2 cellular contexts compared by ENCODE assay signal in the genomic region with DNA sequence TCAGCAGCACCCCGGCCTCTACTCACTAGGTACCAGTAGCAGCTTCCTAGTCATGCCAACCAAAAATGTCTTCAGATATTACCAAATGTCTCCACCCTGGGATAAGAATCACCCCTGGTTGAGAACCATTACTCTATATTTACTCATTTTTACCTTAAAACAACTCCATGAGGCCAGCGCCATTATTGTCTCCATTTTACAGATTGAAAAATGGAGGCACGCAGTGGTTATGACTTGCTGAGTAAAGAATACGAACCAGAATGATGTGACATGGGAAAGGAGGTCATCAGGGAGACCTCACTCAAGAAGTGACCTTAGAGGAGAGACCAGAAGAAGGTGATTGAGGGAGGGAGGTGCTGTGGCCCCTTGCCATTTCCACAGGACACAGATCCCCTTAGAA.
A peak's percentile ranks its signal among the peaks of the same experiment; 100 is the strongest.
TF ChIP-seq lines count a peak whose summit lies in the region.

No MANE protein-coding gene starts in this region.

TF ChIP-seq in A549, 52 proteins besides CTCF, POLR2A, EP300 and RAD21:
- TF ChIP-seq POLR2AphosphoS2 (conservative IDR thresholded peaks at IDR 0.05; ENCODE audit: low read length) (no peak), KDM1A (IDR thresholded peaks at IDR 0.05; ENCODE audit: low read depth) (0 out of 2 replicates have a peak, but pooled peaks have one; percentile 14)

TF ChIP-seq in K562, 482 proteins besides CTCF, POLR2A, EP300 and RAD21:
- TF ChIP-seq GATAD2B (IDR thresholded peaks at IDR 0.05; ENCODE audit: borderline replicate concordance) (no peak), BCOR (IDR thresholded peaks at IDR 0.05) (peak; percentile 46; the same call in 1 of the 2 replicates), RBM25 (IDR thresholded peaks at IDR 0.05; ENCODE audit: low read depth, low read length, severe bottlenecking) (peak; percentile 66), ADNP (tag; IDR thresholded peaks at IDR 0.05) (0 out of 2 replicates have a peak, but pooled peaks have one; percentile 22), SRSF3 (IDR thresholded peaks at IDR 0.05; ENCODE audit: insufficient read depth, low read length) (no peak), CBX8 (IDR thresholded peaks at IDR 0.05; ENCODE audit: borderline replicate concordance, extremely low read depth, low read depth, low read length, poor library complexity, severe bottlenecking) (no peak), OTX1 (CRISPR knock-in tag; IDR thresholded peaks at IDR 0.05) (no peak), CHD4 (IDR thresholded peaks at IDR 0.05; ENCODE audit: insufficient read depth, insufficient replicate concordance, low read depth, low read length, poor library complexity, severe bottlenecking) (peak; percentile 73)
- TF ChIP-seq, protein P1, sequence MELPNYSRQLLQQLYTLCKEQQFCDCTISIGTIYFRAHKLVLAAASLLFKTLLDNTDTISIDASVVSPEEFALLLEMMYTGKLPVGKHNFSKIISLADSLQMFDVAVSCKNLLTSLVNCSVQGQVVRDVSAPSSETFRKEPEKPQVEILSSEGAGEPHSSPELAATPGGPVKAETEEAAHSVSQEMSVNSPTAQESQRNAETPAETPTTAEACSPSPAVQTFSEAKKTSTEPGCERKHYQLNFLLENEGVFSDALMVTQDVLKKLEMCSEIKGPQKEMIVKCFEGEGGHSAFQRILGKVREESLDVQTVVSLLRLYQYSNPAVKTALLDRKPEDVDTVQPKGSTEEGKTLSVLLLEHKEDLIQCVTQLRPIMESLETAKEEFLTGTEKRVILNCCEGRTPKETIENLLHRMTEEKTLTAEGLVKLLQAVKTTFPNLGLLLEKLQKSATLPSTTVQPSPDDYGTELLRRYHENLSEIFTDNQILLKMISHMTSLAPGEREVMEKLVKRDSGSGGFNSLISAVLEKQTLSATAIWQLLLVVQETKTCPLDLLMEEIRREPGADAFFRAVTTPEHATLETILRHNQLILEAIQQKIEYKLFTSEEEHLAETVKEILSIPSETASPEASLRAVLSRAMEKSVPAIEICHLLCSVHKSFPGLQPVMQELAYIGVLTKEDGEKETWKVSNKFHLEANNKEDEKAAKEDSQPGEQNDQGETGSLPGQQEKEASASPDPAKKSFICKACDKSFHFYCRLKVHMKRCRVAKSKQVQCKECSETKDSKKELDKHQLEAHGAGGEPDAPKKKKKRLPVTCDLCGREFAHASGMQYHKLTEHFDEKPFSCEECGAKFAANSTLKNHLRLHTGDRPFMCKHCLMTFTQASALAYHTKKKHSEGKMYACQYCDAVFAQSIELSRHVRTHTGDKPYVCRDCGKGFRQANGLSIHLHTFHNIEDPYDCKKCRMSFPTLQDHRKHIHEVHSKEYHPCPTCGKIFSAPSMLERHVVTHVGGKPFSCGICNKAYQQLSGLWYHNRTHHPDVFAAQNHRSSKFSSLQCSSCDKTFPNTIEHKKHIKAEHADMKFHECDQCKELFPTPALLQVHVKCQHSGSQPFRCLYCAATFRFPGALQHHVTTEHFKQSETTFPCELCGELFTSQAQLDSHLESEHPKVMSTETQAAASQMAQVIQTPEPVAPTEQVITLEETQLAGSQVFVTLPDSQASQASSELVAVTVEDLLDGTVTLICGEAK (IDR thresholded peaks at IDR 0.05): no peak
- TF ChIP-seq, protein P1 (CRISPR knock-in tag; IDR thresholded peaks at IDR 0.05): no peak
- TF ChIP-seq, protein P2, sequence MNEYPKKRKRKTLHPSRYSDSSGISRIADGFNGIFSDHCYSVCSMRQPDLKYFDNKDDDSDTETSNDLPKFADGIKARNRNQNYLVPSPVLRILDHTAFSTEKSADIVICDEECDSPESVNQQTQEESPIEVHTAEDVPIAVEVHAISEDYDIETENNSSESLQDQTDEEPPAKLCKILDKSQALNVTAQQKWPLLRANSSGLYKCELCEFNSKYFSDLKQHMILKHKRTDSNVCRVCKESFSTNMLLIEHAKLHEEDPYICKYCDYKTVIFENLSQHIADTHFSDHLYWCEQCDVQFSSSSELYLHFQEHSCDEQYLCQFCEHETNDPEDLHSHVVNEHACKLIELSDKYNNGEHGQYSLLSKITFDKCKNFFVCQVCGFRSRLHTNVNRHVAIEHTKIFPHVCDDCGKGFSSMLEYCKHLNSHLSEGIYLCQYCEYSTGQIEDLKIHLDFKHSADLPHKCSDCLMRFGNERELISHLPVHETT (CRISPR knock-in tag; conservative IDR thresholded peaks at IDR 0.05 in 1 of 2, IDR thresholded peaks at IDR 0.05 in 1 of 2): no peak
- TF ChIP-seq, protein P3, sequence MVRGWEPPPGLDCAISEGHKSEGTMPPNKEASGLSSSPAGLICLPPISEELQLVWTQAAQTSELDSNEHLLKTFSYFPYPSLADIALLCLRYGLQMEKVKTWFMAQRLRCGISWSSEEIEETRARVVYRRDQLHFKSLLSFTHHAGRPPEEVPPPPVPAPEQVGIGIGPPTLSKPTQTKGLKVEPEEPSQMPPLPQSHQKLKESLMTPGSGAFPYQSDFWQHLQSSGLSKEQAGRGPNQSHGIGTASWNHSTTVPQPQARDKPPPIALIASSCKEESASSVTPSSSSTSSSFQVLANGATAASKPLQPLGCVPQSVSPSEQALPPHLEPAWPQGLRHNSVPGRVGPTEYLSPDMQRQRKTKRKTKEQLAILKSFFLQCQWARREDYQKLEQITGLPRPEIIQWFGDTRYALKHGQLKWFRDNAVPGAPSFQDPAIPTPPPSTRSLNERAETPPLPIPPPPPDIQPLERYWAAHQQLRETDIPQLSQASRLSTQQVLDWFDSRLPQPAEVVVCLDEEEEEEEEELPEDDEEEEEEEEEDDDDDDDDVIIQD (CRISPR knock-in tag; IDR thresholded peaks at IDR 0.05): no peak
